In genomic region chr14:23177181-23177580, GRCh38 we compare ENCODE assay signal across 1 cellular context.
TF ChIP-seq lines count a peak whose summit lies in the region.

No MANE protein-coding gene starts in this region.

TF ChIP-seq in GM23338, 12 proteins besides CTCF, POLR2A, EP300 and RAD21 (continued from another document):
- TF ChIP-seq ETS1 (IDR thresholded peaks at IDR 0.05) (no peak), CREB1 (CRISPR knock-in tag; IDR thresholded peaks at IDR 0.05; ENCODE audit: low read depth) (no peak), REST (IDR thresholded peaks at IDR 0.05; ENCODE audit: unreplicated experiment) (no peak), ZNF331 (CRISPR knock-in tag; IDR thresholded peaks at IDR 0.05; ENCODE audit: low read depth) (no peak), JUNB (IDR thresholded peaks at IDR 0.05; ENCODE audit: unreplicated experiment) (no peak), EZH2 (IDR thresholded peaks at IDR 0.05; ENCODE audit: low read depth, unreplicated experiment) (no peak)
TF ChIP-seq in GM23338: peak in this region for 0.
